26 cellular contexts compared by ENCODE assay signal in genomic region chr6:77025824-77026223, GRCh38.
DNase-seq lines count a peak whose midpoint lies in the region; ATAC-seq, FAIRE-seq and TF ChIP-seq lines count a peak whose summit lies in the region.
"Had no signal": no experiment of that assay in that cellular context is flagged by ENCODE, and none has a peak within 500 bp of the region (broad histone marks: within the 10 kb centered on the region; RNA-seq: fewer than 3 reads in every experiment).

No MANE protein-coding gene starts in this region.

- no peaks in the 10 kb centered on the region for H3K9me3 Mint-ChIP-seq in glutamatergic neuron (ENCODE audit: unreplicated experiment)

- peak overlapping the region; percentile 84 for H3K27ac Mint-ChIP-seq in glutamatergic neuron (ENCODE audit: unreplicated experiment)
- H3K27ac Mint-ChIP-seq: T-helper 1 cell treated with Interleukin-12 subunit alpha and Interleukin-12 subunit beta and Interleukin-4 antibody, amounts not matched to agents 30 μg/mL and 1 μg/mL, for 36 hours had no signal

- H3K4me3 Mint-ChIP-seq in glutamatergic neuron (ENCODE audit: unreplicated experiment): peak overlapping the region; percentile 55
- H3K4me3 Mint-ChIP-seq: T-helper 1 cell treated with Interleukin-12 subunit alpha and Interleukin-12 subunit beta and Interleukin-4 antibody, amounts not matched to agents 30 μg/mL and 1 μg/mL, for 36 hours had no signal

- H3K9me3 ChIP-seq in cardiac muscle cell (ENCODE audit: low read depth) (no peaks in the 10 kb centered on the region), OCI-LY3 (ENCODE audit: insufficient read depth, low read length) (no peaks in the 10 kb centered on the region)
- H3K9me3 ChIP-seq in effector memory CD4-positive, alpha-beta T cell (ENCODE audit: control insufficient read depth, low read length): no peaks in the 10 kb centered on the region

- TF ChIP-seq CTCF in cardiac muscle cell (IDR thresholded peaks at IDR 0.05; ENCODE audit: low read depth, low read length) (no peak), OCI-LY3 (IDR thresholded peaks at IDR 0.05; ENCODE audit: low read depth, low read length) (no peak), glutamatergic neuron (IDR thresholded peaks at IDR 0.05; ENCODE audit: partially characterized antibody, unreplicated experiment) (no peak)

- H3K36me3 ChIP-seq in cardiac muscle cell (no peaks in the 10 kb centered on the region), OCI-LY3 (replicated peaks; ENCODE audit: low read depth, low read length) (no peaks in the 10 kb centered on the region)
- H3K36me3 ChIP-seq in effector memory CD4-positive, alpha-beta T cell (ENCODE audit: control insufficient read depth, insufficient read depth, low read length): no peaks in the 10 kb centered on the region

- H3K27me3 Mint-ChIP-seq in glutamatergic neuron (ENCODE audit: unreplicated experiment): no peaks in the 10 kb centered on the region

- H3K4me1 Mint-ChIP-seq in glutamatergic neuron (ENCODE audit: low read depth, unreplicated experiment): peaks cover 20% of the 10 kb centered on the region

- H3K9ac ChIP-seq in OCI-LY3 (ENCODE audit: low read length): no peak overlapping the region
- H3K9ac ChIP-seq: GM23248 had no signal

- peaks cover 5% of the 10 kb centered on the region for H3K4me1 ChIP-seq in cardiac muscle cell (ENCODE audit: low read depth)
- H3K4me1 ChIP-seq in OCI-LY3 (ENCODE audit: low read length): peaks cover 5% of the 10 kb centered on the region; the same call in 1 of the 2 replicates
- H3K4me1 ChIP-seq in effector memory CD4-positive, alpha-beta T cell (ENCODE audit: control insufficient read depth, insufficient read depth, low read length, poor library complexity, severe bottlenecking): no peaks in the 10 kb centered on the region

- ATAC-seq in HG03342 (IDR thresholded peaks at IDR 0.05; ENCODE audit: unreplicated experiment): no peak
- ATAC-seq: PC-3 had no signal

- H3K27me3 ChIP-seq in cardiac muscle cell (no peaks in the 10 kb centered on the region), OCI-LY3 (ENCODE audit: low read depth, low read length) (no peaks in the 10 kb centered on the region)
- H3K27me3 ChIP-seq in effector memory CD4-positive, alpha-beta T cell (replicated peaks; ENCODE audit: control insufficient read depth, insufficient read depth, low read length, poor library complexity, severe bottlenecking): no peaks in the 10 kb centered on the region

- H3K27ac ChIP-seq in cardiac muscle cell: peak overlapping the region; percentile 29
- no peak overlapping the region for H3K27ac ChIP-seq in OCI-LY3 (ENCODE audit: low read length)
- no peak overlapping the region for H3K27ac ChIP-seq in effector memory CD4-positive, alpha-beta T cell (ENCODE audit: insufficient read depth, low read length, poor library complexity, severe bottlenecking)
- H3K27ac ChIP-seq: GM23248 had no signal

- no peaks in the 10 kb centered on the region for H4K20me1 ChIP-seq in OCI-LY3 (ENCODE audit: insufficient read depth, low read length)

- intact Hi-C loops in cardiac septum (cut with DNase I): no loop called here

- FAIRE-seq in frontal cortex (lab: Jason Lieb, UNC): no peak

- peak overlapping the region; percentile 54 for H3K4me2 ChIP-seq in OCI-LY3 (ENCODE audit: low read length)

- DNase-seq in cardiac muscle cell (ENCODE audit: low read depth in 1 of 2, low spot score in 1 of 2) (peak in 1 of 2 donors; percentile 12), cardiac septum (ENCODE audit: low spot score) (no peak), glutamatergic neuron (no peak), frontal cortex (ENCODE audit: low spot score in 2 of 2) (no peak), HK-2 (ENCODE audit: unreplicated experiment) (no peak)
- no peak for DNase-seq in effector memory CD4-positive, alpha-beta T cell
- DNase-seq: 8988T, Calu3, DND-41, GM23248, H7, IMR-90, KG1, NCI-H1092 treated with DMSO at 0.1 percent for 48 hours, NCI-H1436, NCI-H187, NCI-H2081 treated with DMSO at 0.1 percent for 48 hours, NCI-H446, NCI-H524 treated with DMSO at 0.1 percent for 48 hours, PC-3, RPMI8226, SHP77, SW 1271 had no signal

- H3K4me3 ChIP-seq in cardiac muscle cell: no peak overlapping the region
- no peak overlapping the region for H3K4me3 ChIP-seq in OCI-LY3 (ENCODE audit: low read length)
- no peak overlapping the region for H3K4me3 ChIP-seq in effector memory CD4-positive, alpha-beta T cell (ENCODE audit: insufficient read depth, low read depth, low read length, poor library complexity, severe bottlenecking)
- H3K4me3 ChIP-seq: GM23248 had no signal

- no peaks in the 10 kb centered on the region for H3K36me3 Mint-ChIP-seq in glutamatergic neuron (ENCODE audit: unreplicated experiment)

- H3K79me2 ChIP-seq in OCI-LY3 (ENCODE audit: low read length): no peaks in the 10 kb centered on the region

- peak overlapping the region; percentile 86 for H2AFZ ChIP-seq in OCI-LY3 (ENCODE audit: low read depth, low read length)
- H2AFZ ChIP-seq: GM23248 had no signal
